ENCODE assay signal across 16 cellular contexts in the genomic region with DNA sequence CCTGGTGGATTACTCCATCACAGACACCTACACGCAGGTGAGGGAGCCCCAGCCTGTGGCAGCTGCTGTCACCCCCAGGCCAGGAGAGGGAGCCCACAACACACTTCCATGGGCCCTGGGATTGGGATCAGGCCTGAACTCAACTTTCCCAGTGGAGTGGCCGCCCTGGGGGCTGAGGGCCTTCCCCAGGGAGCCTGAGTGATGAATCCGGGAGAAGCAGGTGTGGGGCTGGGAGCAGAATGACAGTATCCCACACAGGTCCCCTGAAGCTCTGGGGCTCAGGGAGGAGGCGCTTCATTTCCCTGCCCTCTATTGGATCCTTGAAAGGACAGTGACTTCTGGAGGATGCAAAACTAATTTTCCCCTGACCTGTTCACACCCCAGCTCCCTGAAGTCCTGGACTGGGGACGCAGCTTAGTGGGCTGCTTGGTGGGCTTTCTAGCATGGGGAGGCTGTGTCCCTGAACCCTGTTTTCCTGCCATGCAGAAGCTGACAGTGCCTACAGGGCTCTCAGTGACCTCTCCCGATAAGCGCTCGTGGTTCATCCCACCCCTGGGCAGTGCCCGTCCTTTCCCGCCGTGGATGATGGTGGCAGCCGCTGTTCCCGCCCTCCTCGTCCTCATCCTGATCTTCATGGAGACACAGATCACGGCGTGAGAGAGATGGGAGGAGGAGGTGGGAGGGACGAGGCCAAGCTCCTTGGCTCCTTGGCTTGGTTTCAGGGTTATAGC. TPM values are rescaled to one million over a fixed set of nuclear protein-coding genes. Genes with fewer than 3 reads are reported as not detected.
DNase-seq lines count a peak whose midpoint lies in the region; ATAC-seq and TF ChIP-seq lines count a peak whose summit lies in the region.
"Had no signal": no experiment of that assay in that cellular context is flagged by ENCODE, and none has a peak within 500 bp of the region (broad histone marks: within the 10 kb centered on the region; RNA-seq: fewer than 3 reads in every experiment).

No MANE protein-coding gene starts in this region.

- peaks cover 4% of the 10 kb centered on the region; the same call in 1 of the 2 replicates for H3K27me3 ChIP-seq in GM23338 (ENCODE audit: insufficient read depth)
- no peaks in the 10 kb centered on the region for H3K27me3 ChIP-seq in body of pancreas
- H3K27me3 ChIP-seq: SJCRH30 had no signal

- H3F3A ChIP-seq in GM23338 (replicated peaks; ENCODE audit: low read depth) = 0 out of 2 replicates have a peak, but pooled peaks cover 2% of the 10 kb centered on the region

- no peak overlapping the region for H3K4me2 ChIP-seq in GM23338

- no peak for TF ChIP-seq POLR2A in body of pancreas (IDR thresholded peaks at IDR 0.05)

- H3K9me2 ChIP-seq in GM23338 (ENCODE audit: insufficient read depth) = no peaks in the 10 kb centered on the region

- H3K36me3 Mint-ChIP-seq in GM23338 (ENCODE audit: low read depth) = peaks cover 2% of the 10 kb centered on the region; the same call in 1 of the 3 replicates
- H3K36me3 Mint-ChIP-seq: CD8-positive, alpha-beta memory T cell had no signal

- TF ChIP-seq CTCF in AG10803 (conservative IDR thresholded peaks at IDR 0.05; ENCODE audit: low read length) (peak; percentile 47), GM23338 (conservative IDR thresholded peaks at IDR 0.05; ENCODE audit: low read depth in 2 of 2) (peak; percentile 54 to 76), body of pancreas (IDR thresholded peaks at IDR 0.05) (no peak)

- H3K4me1 ChIP-seq in GM23338 (ENCODE audit: insufficient read depth) = peaks cover 4% of the 10 kb centered on the region; the same call in 1 of the 2 replicates
- H3K4me1 ChIP-seq in body of pancreas = peaks cover 5% of the 10 kb centered on the region
- H3K4me1 ChIP-seq: SJCRH30 had no signal

- H3K9me3 ChIP-seq in body of pancreas = no peaks in the 10 kb centered on the region
- H3K9me3 ChIP-seq: SJCRH30 had no signal

- no peak overlapping the region for H3K4me3 Mint-ChIP-seq in GM23338
- H3K4me3 Mint-ChIP-seq: effector memory CD8-positive, alpha-beta T cell; stimulated activated naive CD8-positive, alpha-beta T cell treated with anti-CD3 and anti-CD28 coated beads, Interleukin-15, amount 100 ng/mL, for 72 hours had no signal

- 83 to 86% methylated on average over 14 to 16 of the region's 17 CpGs for WGBS in body of pancreas, 2 donors

- H3K27ac ChIP-seq in GM23338 (ENCODE audit: low read depth) (no peak overlapping the region), caudate nucleus (ENCODE audit: low read depth, low read length) (peak overlapping the region; percentile 50), body of pancreas (no peak overlapping the region)
- H3K27ac ChIP-seq: SJCRH30, VCaP had no signal

- peaks cover 3% of the 10 kb centered on the region; the same call in 1 of the 3 replicates for H3K9me3 Mint-ChIP-seq in GM23338
- H3K9me3 Mint-ChIP-seq: CD8-positive, alpha-beta memory T cell; effector memory CD8-positive, alpha-beta T cell; stimulated activated naive CD8-positive, alpha-beta T cell treated with anti-CD3 and anti-CD28 coated beads, Interleukin-15, amount 100 ng/mL, for 72 hours had no signal

- peaks cover 10% of the 10 kb centered on the region for H3K4me1 Mint-ChIP-seq in GM23338

- no peak for DNase-seq in AG10803 (ENCODE audit: low read depth)
- DNase-seq in GM23338 (ENCODE audit: low spot score) = peak; percentile 59
- DNase-seq in caudate nucleus (lab: John Stamatoyannopoulos, UW) = peak in 4 of 61 donors; percentile 17 to 48 (median 32)
- DNase-seq in islet precursor cell = peak; percentile 60
- DNase-seq in body of pancreas = no peak
- DNase-seq in activated gamma-delta T cell (lab: John Stamatoyannopoulos, UW) = no peak
- DNase-seq in HT-29 (ENCODE audit: low spot score) = no peak
- DNase-seq: activated T-cell treated with anti-CD3 and anti-CD28 coated beads, Interleukin-2, amount 50 U/mL, for 1 hour; CD8-positive, alpha-beta memory T cell; effector memory CD8-positive, alpha-beta T cell; NCI-H1048; NCI-H510A; stimulated activated naive CD8-positive, alpha-beta T cell treated with anti-CD3 and anti-CD28 coated beads, Interleukin-15, amount 100 ng/mL, for 72 hours had no signal

- intact Hi-C loops in body of pancreas (cut with DNase I) = loop anchor here (5.0 kb wide), 1 partner anchor 101 kb away; no protein-coding TSS in a partner anchor

- H4K20me1 ChIP-seq in GM23338 (replicated peaks; ENCODE audit: insufficient read depth) = no peaks in the 10 kb centered on the region

- H3K27me3 Mint-ChIP-seq in GM23338 (ENCODE audit: insufficient read depth, low read depth, poor library complexity) = peaks cover 14% of the 10 kb centered on the region

- no peaks in the 10 kb centered on the region for H3K79me2 ChIP-seq in GM23338 (replicated peaks; ENCODE audit: insufficient read depth)

- ATAC-seq in GM23338 = peak; percentile 65
- ATAC-seq in body of pancreas = no peak
- ATAC-seq in HG03025 (IDR thresholded peaks at IDR 0.05; ENCODE audit: low FRiP score, unreplicated experiment) = no peak
- ATAC-seq: stimulated activated naive CD8-positive, alpha-beta T cell treated with anti-CD3 and anti-CD28 coated beads, Interleukin-15, amount 100 ng/mL, for 72 hours had no signal

- no peaks in the 10 kb centered on the region for H3K36me3 ChIP-seq in GM23338 (ENCODE audit: insufficient read depth)
- no peaks in the 10 kb centered on the region for H3K36me3 ChIP-seq in body of pancreas (replicated peaks in 1 of 2; ENCODE audit: insufficient read depth in 1 of 2, low read depth in 2 of 2)
- H3K36me3 ChIP-seq: SJCRH30 had no signal

- H2AFZ ChIP-seq in GM23338 = no peak overlapping the region

- H3K27ac Mint-ChIP-seq in GM23338 = no peak overlapping the region
- H3K27ac Mint-ChIP-seq: effector memory CD8-positive, alpha-beta T cell; stimulated activated naive CD8-positive, alpha-beta T cell treated with anti-CD3 and anti-CD28 coated beads, Interleukin-15, amount 100 ng/mL, for 72 hours had no signal

- H3K4me3 ChIP-seq in AG10803 (ENCODE audit: low read length) (no peak overlapping the region), GM23338 (no peak overlapping the region), body of pancreas (no peak overlapping the region)
- H3K4me3 ChIP-seq: SJCRH30 had no signal

TF ChIP-seq in GM23338, 12 proteins besides CTCF, POLR2A, EP300 and RAD21:
- no peak for TF ChIP-seq ZNF114 (CRISPR knock-in tag; IDR thresholded peaks at IDR 0.05)
- TF ChIP-seq NANOG (IDR thresholded peaks at IDR 0.05; ENCODE audit: borderline replicate concordance) = no peak
- no peak for TF ChIP-seq JUNB (IDR thresholded peaks at IDR 0.05; ENCODE audit: unreplicated experiment)

RNA-seq across cellular contexts. Expression of a gene that starts 11.0 kb away (rescaled TPM):
- 5.6 and 6.8 TPM in 2 replicates for total RNA-seq in GM23338 (2014; rRNA removed; shearing (Covaris generic))
- 3.6 and 3.9 TPM in 2 replicates for polyA plus RNA-seq in GM23338 (2016; fragmentation: Nextera tagmentation; extraction: Ambion mirVana)
- 10 to 100 TPM in 1 of 2 donors, 1 to 10 TPM in 1; 2.6 to 10.9 TPM for total RNA-seq in body of pancreas
- total RNA-seq in HT-29 (2014; rRNA removed; shearing (Covaris generic)) = 0.08 and 0.36 TPM in 2 replicates
- polyA plus RNA-seq: CD8-positive, alpha-beta memory T cell had no signal

RNA-seq across cellular contexts. Expression of a gene that starts 40.7 kb away (rescaled TPM):
- total RNA-seq in GM23338 (2014; rRNA removed; shearing (Covaris generic)) = 28.1 and 29.3 TPM in 2 replicates
- polyA plus RNA-seq in GM23338 (2016; fragmentation: Nextera tagmentation; extraction: Ambion mirVana) = 14.2 and 16.6 TPM in 2 replicates
- 10 to 100 TPM in 1 of 2 donors, 1 to 10 TPM in 1; 9.6 to 18.1 TPM for total RNA-seq in body of pancreas
- 28.1 and 28.8 TPM in 2 replicates for total RNA-seq in HT-29 (2014; rRNA removed; shearing (Covaris generic))

Comparison
In these comparisons a context has a peak if more than half of its experiments do, and no peak if none do; other contexts are left out.
1. DNase-seq: peak in GM23338 (single experiment) and islet precursor cell (single experiment); none in AG10803 (single experiment), body of pancreas (0 of 4), activated gamma-delta T cell (single experiment) and HT-29 (single experiment).
2. CTCF ChIP-seq: peak in AG10803 (single experiment) and GM23338 (2 of 2); none in body of pancreas (0 of 7).